27 cellular contexts compared by ENCODE assay signal in the genomic region with DNA sequence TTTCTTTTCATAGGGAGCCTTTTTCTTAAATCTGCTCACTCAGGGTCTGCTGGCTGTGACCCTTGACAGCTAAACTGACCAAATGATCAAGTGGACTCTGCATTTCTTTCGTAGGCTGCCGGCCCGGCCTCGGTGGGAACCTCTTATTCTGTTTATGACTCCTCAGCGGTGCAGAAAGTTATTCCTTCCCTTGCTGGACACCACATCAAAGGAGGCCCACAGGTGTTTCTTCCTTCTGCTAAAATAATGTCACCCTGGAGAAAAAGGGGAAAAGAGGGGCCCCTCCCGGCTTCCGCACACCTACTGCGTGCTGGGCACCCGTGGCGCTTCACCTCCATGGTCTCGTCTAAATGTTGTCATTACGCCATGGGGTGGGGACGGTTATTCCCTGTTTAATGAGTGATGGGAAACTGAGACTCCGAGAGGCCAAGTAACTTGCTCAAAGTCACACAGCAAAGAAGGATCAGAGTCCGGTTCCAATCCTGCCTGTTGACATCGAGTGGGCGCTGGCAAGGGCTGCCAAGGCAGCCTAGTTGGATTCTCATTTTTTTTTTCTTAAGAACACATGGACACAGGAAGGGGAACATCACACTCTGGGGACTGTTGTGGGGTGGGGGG.
"Had no signal": no experiment of that assay in that cellular context is flagged by ENCODE, and none has a peak within 500 bp of the region (broad histone marks: within the 10 kb centered on the region; RNA-seq: fewer than 3 reads in every experiment).

No MANE protein-coding gene starts in this region.

- H3K27ac ChIP-seq: dorsolateral prefrontal cortex, epithelial cell of prostate, gastrocnemius medialis, neutrophil, parathyroid adenoma, psoas muscle, skin epidermis, spleen, testis, tibial artery had no signal

- DNase-seq: dorsolateral prefrontal cortex; effector CD4-positive, alpha-beta T cell; foreskin fibroblast; gastrocnemius medialis; head of caudate nucleus; kidney; mesenchymal stem cell; mucosa of descending colon; naive thymus-derived CD4-positive, alpha-beta T cell; psoas muscle; right cardiac atrium; spleen; stimulated activated CD4-positive, alpha-beta T cell treated with anti-CD3 and anti-CD28 coated beads, Interleukin-4, amount 100 ng/mL, for 4 hours; stimulated activated naive CD8-positive, alpha-beta T cell treated with anti-CD3 and anti-CD28 coated beads, Interleukin-15, Interleukin-2, amounts not matched to agents 100 U/mL and 50 U/mL, for 24 hours; substantia nigra; testis; tibial artery had no signal

- H2AFZ ChIP-seq: parathyroid adenoma had no signal

- H3K4me1 ChIP-seq: gastrocnemius medialis, parathyroid adenoma, psoas muscle, testis had no signal

- H3K36me3 Mint-ChIP-seq: mesothelial cell of epicardium; naive thymus-derived CD4-positive, alpha-beta T cell; stimulated activated memory B cell treated with anti-CD40 and anti-IgM and Interleukin-4, amounts not matched to agents 10 μg/mL and 1 μg/mL and 100 μg/mL, for 72 hours; type B pancreatic cell had no signal

- H3K36me3 ChIP-seq: gastrocnemius medialis, neutrophil, spleen, tibial artery had no signal

- H3K9me3 Mint-ChIP-seq: mesothelial cell of epicardium; nephron; stimulated activated memory B cell treated with anti-CD40 and anti-IgM and Interleukin-4, amounts not matched to agents 10 μg/mL and 1 μg/mL and 100 μg/mL, for 72 hours; type B pancreatic cell had no signal

- H3K9ac ChIP-seq: parathyroid adenoma had no signal

- ATAC-seq: esophagus mucosa; gastrocnemius medialis; left lobe of liver; mucosa of descending colon; naive thymus-derived CD4-positive, alpha-beta T cell; psoas muscle; right cardiac atrium; stimulated activated memory B cell treated with anti-CD40 and anti-IgM and Interleukin-4, amounts not matched to agents 10 μg/mL and 1 μg/mL and 100 μg/mL, for 72 hours; stimulated activated naive CD8-positive, alpha-beta T cell treated with anti-CD3 and anti-CD28 coated beads, Interleukin-15, Interleukin-2, amounts not matched to agents 100 U/mL and 50 U/mL, for 24 hours had no signal

- H3K27ac Mint-ChIP-seq: mesothelial cell of epicardium; naive thymus-derived CD4-positive, alpha-beta T cell; nephron; stimulated activated memory B cell treated with anti-CD40 and anti-IgM and Interleukin-4, amounts not matched to agents 10 μg/mL and 1 μg/mL and 100 μg/mL, for 72 hours; type B pancreatic cell had no signal

- H3K9me3 ChIP-seq: gastrocnemius medialis, mucosa of descending colon, neutrophil, psoas muscle, spleen, testis, tibial artery had no signal

- H3K27me3 ChIP-seq: testis had no signal

- H3K4me3 Mint-ChIP-seq: mesothelial cell of epicardium; stimulated activated memory B cell treated with anti-CD40 and anti-IgM and Interleukin-4, amounts not matched to agents 10 μg/mL and 1 μg/mL and 100 μg/mL, for 72 hours; type B pancreatic cell had no signal

- H3K4me3 ChIP-seq: dorsolateral prefrontal cortex, gastrocnemius medialis, mucosa of descending colon, psoas muscle, skin epidermis, spleen, testis, tibial artery had no signal

- H3K79me2 ChIP-seq: parathyroid adenoma had no signal

- H3K4me1 Mint-ChIP-seq: mesothelial cell of epicardium had no signal
